11 cellular contexts compared by ENCODE assay signal in genomic region chr4:6840062-6840976, GRCh38. TPM values are rescaled to one million over a fixed set of nuclear protein-coding genes. Genes with fewer than 3 reads are reported as not detected.
A peak's percentile ranks its signal among the peaks of the same experiment; 100 is the strongest.
DNase-seq lines count a peak whose midpoint lies in the region; ATAC-seq and TF ChIP-seq lines count a peak whose summit lies in the region.
"Had no signal": no experiment of that assay in that cellular context is flagged by ENCODE, and none has a peak within 500 bp of the region (broad histone marks: within the 10 kb centered on the region; RNA-seq: fewer than 3 reads in every experiment).

No MANE protein-coding gene starts in this region.

- peaks cover 57% of the 10 kb centered on the region for H3K36me3 Mint-ChIP-seq in activated T-helper 17 cell treated with anti-CD3 and anti-CD28 coated beads, Interleukin-2, amount 50 U/mL, for 72 hours (ENCODE audit: low read depth)

- ATAC-seq in activated T-helper 17 cell treated with anti-CD3 and anti-CD28 coated beads, Interleukin-2, amount 50 U/mL, for 72 hours (replicated peaks): no peak
- ATAC-seq in left cardiac atrium: peak; percentile 84 to 96
- ATAC-seq: PC-3; stimulated activated naive B cell treated with anti-CD40 and anti-IgM and Interleukin-4, amounts not matched to agents 10 μg/mL and 1 μg/mL and 100 μg/mL, for 72 hours had no signal

- peaks cover 5% of the 10 kb centered on the region for H3K4me1 Mint-ChIP-seq in activated T-helper 17 cell treated with anti-CD3 and anti-CD28 coated beads, Interleukin-2, amount 50 U/mL, for 72 hours
- H3K4me1 Mint-ChIP-seq: stimulated activated naive B cell treated with anti-CD40 and anti-IgM and Interleukin-4, amounts not matched to agents 10 μg/mL and 1 μg/mL and 100 μg/mL, for 72 hours had no signal

- intact Hi-C loops in left cardiac atrium (cut with DNase I): no loop called here

- DNase-seq in H4 (ENCODE audit: low spot score) (peak; percentile 77), left cardiac atrium (peak; percentile 34), retinal pigment epithelial cell (ENCODE audit: low read depth) (peak; percentile 78), NCI-H510A (lab: John Stamatoyannopoulos, UW) (no peak), DMS53 (lab: John Stamatoyannopoulos, UW) (no peak), DMS79 (lab: John Stamatoyannopoulos, UW) (no peak)
- no peak for DNase-seq in activated T-cell treated with anti-CD3 and anti-CD28 coated beads, Interleukin-2, amount 50 U/mL, for 1 hour
- DNase-seq: PC-3; retina; stimulated activated naive B cell treated with anti-CD40 and anti-IgM and Interleukin-4, amounts not matched to agents 10 μg/mL and 1 μg/mL and 100 μg/mL, for 72 hours had no signal

- no peak overlapping the region for H3K4me3 Mint-ChIP-seq in activated T-helper 17 cell treated with anti-CD3 and anti-CD28 coated beads, Interleukin-2, amount 50 U/mL, for 72 hours
- H3K4me3 Mint-ChIP-seq: stimulated activated naive B cell treated with anti-CD40 and anti-IgM and Interleukin-4, amounts not matched to agents 10 μg/mL and 1 μg/mL and 100 μg/mL, for 72 hours had no signal

- no peak for TF ChIP-seq CTCF in retinal pigment epithelial cell (conservative IDR thresholded peaks at IDR 0.05; ENCODE audit: low read depth, low read length)

- H3K9me3 Mint-ChIP-seq in activated T-helper 17 cell treated with anti-CD3 and anti-CD28 coated beads, Interleukin-2, amount 50 U/mL, for 72 hours: no peaks in the 10 kb centered on the region

- H3K27ac Mint-ChIP-seq in activated T-helper 17 cell treated with anti-CD3 and anti-CD28 coated beads, Interleukin-2, amount 50 U/mL, for 72 hours: peak overlapping the region; percentile 61
- H3K27ac Mint-ChIP-seq: stimulated activated naive B cell treated with anti-CD40 and anti-IgM and Interleukin-4, amounts not matched to agents 10 μg/mL and 1 μg/mL and 100 μg/mL, for 72 hours had no signal

- H3K4me3 ChIP-seq in retinal pigment epithelial cell (ENCODE audit: low read length): no peak overlapping the region

- no peaks in the 10 kb centered on the region for H3K27me3 Mint-ChIP-seq in activated T-helper 17 cell treated with anti-CD3 and anti-CD28 coated beads, Interleukin-2, amount 50 U/mL, for 72 hours
- H3K27me3 Mint-ChIP-seq: stimulated activated naive B cell treated with anti-CD40 and anti-IgM and Interleukin-4, amounts not matched to agents 10 μg/mL and 1 μg/mL and 100 μg/mL, for 72 hours had no signal

RNA-seq across cellular contexts. Expression of gene KIAA0232, which starts 57.8 kb away (rescaled TPM):
- 15.1 and 24.3 TPM in 2 replicates for total RNA-seq in H4 (2014; rRNA removed; shearing (Covaris generic))
- total RNA-seq in activated T-helper 17 cell treated with anti-CD3 and anti-CD28 coated beads, Interleukin-2, amount 50 U/mL, for 72 hours: 10 to 100 TPM in 1 of 2 donors, 1 to 10 TPM in 1; 9.4 to 10.5 TPM
- 10 to 100 TPM; 52.9 to 59.2 TPM for total RNA-seq in left cardiac atrium

Comparison
In these comparisons a context has a peak if more than half of its experiments do, and no peak if none do; other contexts are left out.
1. DNase-seq: peak in H4 (single experiment), left cardiac atrium (single experiment) and retinal pigment epithelial cell (single experiment); none in NCI-H510A (single experiment), DMS53 (single experiment), DMS79 (single experiment) and activated T-cell treated with anti-CD3 and anti-CD28 coated beads, Interleukin-2, amount 50 U/mL, for 1 hour (single experiment).